18 cellular contexts compared by ENCODE assay signal in the genomic region with DNA sequence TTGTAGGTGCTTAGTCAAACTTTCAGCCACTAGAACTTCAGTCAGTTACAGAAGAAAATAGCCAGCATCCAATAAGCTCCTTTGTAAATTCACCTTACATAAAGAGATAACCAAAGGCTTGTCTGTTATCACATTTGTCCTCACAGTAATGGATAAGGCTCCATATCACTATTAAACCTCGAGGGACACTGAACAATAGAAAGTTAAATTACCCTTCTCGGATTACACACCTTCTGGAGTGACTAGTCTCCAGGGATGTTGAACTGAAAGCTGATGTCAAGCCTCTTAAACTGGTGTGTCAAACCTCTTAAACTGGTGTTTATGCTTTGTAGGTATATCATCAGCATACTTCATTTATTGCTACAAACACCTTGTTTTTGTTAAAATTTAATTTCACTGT.
DNase-seq lines count a peak whose midpoint lies in the region; ATAC-seq and TF ChIP-seq lines count a peak whose summit lies in the region.
"Had no signal": no experiment of that assay in that cellular context is flagged by ENCODE, and none has a peak within 500 bp of the region (broad histone marks: within the 10 kb centered on the region; RNA-seq: fewer than 3 reads in every experiment).

No MANE protein-coding gene starts in this region.

- H3K27ac Mint-ChIP-seq in CD4-positive, alpha-beta memory T cell: no peak overlapping the region
- H3K27ac Mint-ChIP-seq: activated T-helper 17 cell treated with anti-CD3 and anti-CD28 coated beads, Interleukin-2, amount 50 U/mL, for 72 hours; CD8-positive, alpha-beta memory T cell; natural killer cell had no signal

- POLR2A ChIA-PET in PC-3 (lab: Charles Lee; ENCODE audit: unreplicated experiment): no interaction called here
- POLR2A ChIA-PET in CD4-positive, alpha-beta memory T cell (lab: Charles Lee; ENCODE audit: partially characterized antibody): no interaction called here

- H3K4me3 ChIP-seq in PC-3 (ENCODE audit: low read length) (no peak overlapping the region), brain microvascular endothelial cell (ENCODE audit: low read depth, low read length) (no peak overlapping the region)
- no peak overlapping the region for H3K4me3 ChIP-seq in CD4-positive, alpha-beta memory T cell (ENCODE audit: low read length in 2 of 2)
- H3K4me3 ChIP-seq: K562, left lung, upper lobe of right lung had no signal

- in situ Hi-C loops in brain microvascular endothelial cell (cut with HindIII; ENCODE audit: low pct_ligation_motif_present, low sequenced_read_pairs): no loop called here

- intact Hi-C loops in PC-3 (cut with micrococcal nuclease): no loop called here
- intact Hi-C loops in left cardiac atrium (cut with DNase I): no loop called here
- intact Hi-C loops in CD4-positive, alpha-beta memory T cell (cut with micrococcal nuclease): no loop called here

- DNase-seq in COR-L47 (lab: John Stamatoyannopoulos, UW): peak; percentile 68
- peak; percentile 84 for DNase-seq in NCI-H1105 treated with DMSO at 0.1 percent for 48 hours (lab: John Stamatoyannopoulos, UW)
- DNase-seq in NCI-H2171 treated with DMSO at 0.1 percent for 48 hours (lab: John Stamatoyannopoulos, UW): peak; percentile 94
- peak; percentile 30 for DNase-seq in PC-3
- DNase-seq in brain microvascular endothelial cell: no peak
- DNase-seq in left cardiac atrium: no peak
- no peak for DNase-seq in CD4-positive, alpha-beta memory T cell
- DNase-seq: CD8-positive, alpha-beta memory T cell; GDM1; left lung; natural killer cell; stimulated activated naive CD4-positive, alpha-beta T cell treated with Interleukin-2 at 50 U/mL for 16 hours; SW 1271; upper lobe of right lung had no signal

- no peaks in the 10 kb centered on the region for H3K27me3 Mint-ChIP-seq in CD4-positive, alpha-beta memory T cell
- H3K27me3 Mint-ChIP-seq: activated T-helper 17 cell treated with anti-CD3 and anti-CD28 coated beads, Interleukin-2, amount 50 U/mL, for 72 hours; CD8-positive, alpha-beta memory T cell had no signal

- H3K4me3 Mint-ChIP-seq in CD4-positive, alpha-beta memory T cell: no peak overlapping the region
- H3K4me3 Mint-ChIP-seq: activated T-helper 17 cell treated with anti-CD3 and anti-CD28 coated beads, Interleukin-2, amount 50 U/mL, for 72 hours; CD8-positive, alpha-beta memory T cell; natural killer cell had no signal

- H3K4me1 Mint-ChIP-seq in CD4-positive, alpha-beta memory T cell: no peaks in the 10 kb centered on the region
- H3K4me1 Mint-ChIP-seq: activated T-helper 17 cell treated with anti-CD3 and anti-CD28 coated beads, Interleukin-2, amount 50 U/mL, for 72 hours; CD8-positive, alpha-beta memory T cell; natural killer cell had no signal

- H3K27ac ChIP-seq in PC-3 (ENCODE audit: low read length) (no peak overlapping the region), brain microvascular endothelial cell (no peak overlapping the region)
- H3K27ac ChIP-seq in CD4-positive, alpha-beta memory T cell (ENCODE audit: low read depth, low read length): no peak overlapping the region
- H3K27ac ChIP-seq: left lung, upper lobe of right lung, VCaP had no signal

- H3K79me2 ChIP-seq in PC-3 (ENCODE audit: low read length): no peaks in the 10 kb centered on the region

- H3K9me3 Mint-ChIP-seq in CD4-positive, alpha-beta memory T cell: peaks cover 0 to 11% (median 2%) of the 10 kb centered on the region in 8 donors

- no peaks in the 10 kb centered on the region for H3K36me3 Mint-ChIP-seq in CD4-positive, alpha-beta memory T cell

- TF ChIP-seq CTCF in PC-3 (conservative IDR thresholded peaks at IDR 0.05; ENCODE audit: low read depth, low read length): no peak
- TF ChIP-seq CTCF in brain microvascular endothelial cell (IDR thresholded peaks at IDR 0.05; ENCODE audit: low read depth, low read length, missing control alignments): no peak

- CTCF ChIA-PET in PC-3 (lab: Charles Lee): no interaction called here
- CTCF ChIA-PET in CD4-positive, alpha-beta memory T cell (lab: Charles Lee; ENCODE audit: partially characterized antibody): no interaction called here

- no peaks in the 10 kb centered on the region for H3F3A ChIP-seq in PC-3 (ENCODE audit: low read length, unreplicated experiment)

- H3K4me2 ChIP-seq in PC-3 (ENCODE audit: low read length): no peak overlapping the region

- H3K36me3 ChIP-seq in PC-3 (ENCODE audit: low read depth, low read length) (no peaks in the 10 kb centered on the region), brain microvascular endothelial cell (replicated peaks) (no peaks in the 10 kb centered on the region)
- no peaks in the 10 kb centered on the region for H3K36me3 ChIP-seq in CD4-positive, alpha-beta memory T cell (ENCODE audit: insufficient read depth, low read length)
- H3K36me3 ChIP-seq: left lung, upper lobe of right lung had no signal

- no peaks in the 10 kb centered on the region for H3K9me2 ChIP-seq in PC-3 (replicated peaks; ENCODE audit: low read length)

- no peaks in the 10 kb centered on the region for H4K20me1 ChIP-seq in PC-3 (ENCODE audit: low read length)

- H3K4me1 ChIP-seq in PC-3 (ENCODE audit: insufficient read depth, low read length): no peaks in the 10 kb centered on the region
- no peaks in the 10 kb centered on the region for H3K4me1 ChIP-seq in CD4-positive, alpha-beta memory T cell (ENCODE audit: insufficient read depth, low read length)
- H3K4me1 ChIP-seq: left lung, upper lobe of right lung had no signal

- no peaks in the 10 kb centered on the region for H3K9me3 ChIP-seq in PC-3 (ENCODE audit: low read length)
- H3K9me3 ChIP-seq in CD4-positive, alpha-beta memory T cell (ENCODE audit: control insufficient read depth in 1 of 2, low read length in 2 of 2): no peaks in the 10 kb centered on the region
- H3K9me3 ChIP-seq: left lung, upper lobe of right lung had no signal

- H3K9ac ChIP-seq in PC-3 (ENCODE audit: low read length): no peak overlapping the region

- no TSS peak for BruUV-seq in PC-3 (replicated peaks; lab: Mats Ljungman, UMichigan)

- no peak overlapping the region for H2AFZ ChIP-seq in PC-3 (ENCODE audit: low read length)

- ATAC-seq in PC-3 (peak; percentile 76), left cardiac atrium (no peak), GM18867 (IDR thresholded peaks at IDR 0.05; ENCODE audit: unreplicated experiment) (no peak)
- ATAC-seq: activated T-helper 17 cell treated with anti-CD3 and anti-CD28 coated beads, Interleukin-2, amount 50 U/mL, for 72 hours; K562; left lung; natural killer cell; upper lobe of right lung had no signal

- H3K27me3 ChIP-seq in PC-3 (ENCODE audit: low read length): no peaks in the 10 kb centered on the region
- H3K27me3 ChIP-seq in brain microvascular endothelial cell (replicated peaks): no peaks in the 10 kb centered on the region
- no peaks in the 10 kb centered on the region for H3K27me3 ChIP-seq in CD4-positive, alpha-beta memory T cell (ENCODE audit: insufficient read depth, low read length)
- H3K27me3 ChIP-seq: left lung, upper lobe of right lung had no signal

Comparison
In these comparisons a context has a peak if more than half of its experiments do, and no peak if none do; other contexts are left out.
1. DNase-seq: peak in COR-L47 (single experiment), NCI-H1105 treated with DMSO at 0.1 percent for 48 hours (single experiment), NCI-H2171 treated with DMSO at 0.1 percent for 48 hours (single experiment) and PC-3 (single experiment); none in brain microvascular endothelial cell (single experiment), left cardiac atrium (single experiment) and CD4-positive, alpha-beta memory T cell (0 of 5).